ENCODE assay signal across 20 cellular contexts in the genomic region with DNA sequence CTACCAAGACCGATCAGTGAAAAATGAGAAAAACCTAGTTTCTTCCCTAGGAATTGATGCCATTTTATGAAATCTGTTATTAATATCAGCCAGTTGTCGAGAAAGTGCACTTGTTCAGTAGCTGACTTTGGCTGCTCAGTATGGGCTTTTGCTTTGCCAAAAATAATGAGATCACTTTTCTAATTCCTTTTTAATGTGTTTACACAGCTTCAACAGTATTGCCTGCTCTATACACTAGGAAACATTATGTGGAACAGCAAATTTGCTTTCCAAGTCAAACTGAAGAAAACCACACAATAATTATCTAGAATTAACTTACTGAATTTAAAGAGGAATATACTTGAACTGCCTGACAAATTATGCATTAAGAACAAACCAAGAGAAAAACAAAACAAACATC. TPM values are rescaled to one million over a fixed set of nuclear protein-coding genes. Genes with fewer than 3 reads are reported as not detected.
DNase-seq lines count a peak whose midpoint lies in the region; ATAC-seq, FAIRE-seq and TF ChIP-seq lines count a peak whose summit lies in the region.
"Had no signal": no experiment of that assay in that cellular context is flagged by ENCODE, and none has a peak within 500 bp of the region (broad histone marks: within the 10 kb centered on the region; RNA-seq: fewer than 3 reads in every experiment).

No MANE protein-coding gene starts in this region.

- H3F3A ChIP-seq in neural progenitor cell (ENCODE audit: low read depth), result no peaks in the 10 kb centered on the region

- 63 to 92% (median 69%) methylated on average over 2 of the region's 2 CpGs for WGBS in small intestine, 3 donors
- no CpG with 5 or more reads among the region's 2 CpGs for WGBS in trophoblast cell (ENCODE audit: extremely low coverage, insufficient coverage, insufficient read length)

- H3K9me3 Mint-ChIP-seq in neural progenitor cell, result no peaks in the 10 kb centered on the region
- H3K9me3 Mint-ChIP-seq: activated T-helper 1 cell treated with anti-CD3 and anti-CD28 coated beads, Interleukin-12 subunit alpha, Interleukin-12 subunit beta, Interleukin-2, Interleukin-4 antibody, amounts not matched to agents 30 ng/mL and 10 ng/mL and 1 ng/mL, durations not matched to agents 14 hours and 24 hours and 36 hours; central memory CD8-positive, alpha-beta T cell; neural crest cell had no signal

- no peak overlapping the region for H3K23ac ChIP-seq in trophoblast cell (ENCODE audit: low read length)

- peaks cover 8% of the 10 kb centered on the region for H3K36me3 Mint-ChIP-seq in neural progenitor cell
- H3K36me3 Mint-ChIP-seq: CD4-positive, CD25-positive, alpha-beta regulatory T cell had no signal

- H3K4me3 Mint-ChIP-seq in neural progenitor cell, result no peak overlapping the region
- H3K4me3 Mint-ChIP-seq: activated T-helper 1 cell treated with anti-CD3 and anti-CD28 coated beads, Interleukin-12 subunit alpha, Interleukin-12 subunit beta, Interleukin-2, Interleukin-4 antibody, amounts not matched to agents 30 ng/mL and 10 ng/mL and 1 ng/mL, durations not matched to agents 14 hours and 24 hours and 36 hours; CD4-positive, CD25-positive, alpha-beta regulatory T cell; central memory CD8-positive, alpha-beta T cell; neural crest cell; T-helper 17 cell had no signal

- no peak for ATAC-seq in HG03342 (IDR thresholded peaks at IDR 0.05; ENCODE audit: unreplicated experiment)
- ATAC-seq: A549, T-helper 17 cell had no signal

- H4K8ac ChIP-seq in trophoblast cell (ENCODE audit: low read depth, low read length), result no peak overlapping the region

- H3K9me3 ChIP-seq in neural progenitor cell (ENCODE audit: low read depth), result no peaks in the 10 kb centered on the region
- H3K9me3 ChIP-seq in small intestine (ENCODE audit: control insufficient read depth, low read depth), result no peaks in the 10 kb centered on the region
- no peaks in the 10 kb centered on the region for H3K9me3 ChIP-seq in trophoblast cell (ENCODE audit: insufficient read depth, low read depth, low read length)
- H3K9me3 ChIP-seq: A549, stomach had no signal

- no peaks in the 10 kb centered on the region for H3K27me3 ChIP-seq in neural progenitor cell
- H3K27me3 ChIP-seq in small intestine (ENCODE audit: control insufficient read depth in 2 of 2, insufficient read depth in 2 of 2, low read length in 2 of 2), result no peaks in the 10 kb centered on the region
- no peaks in the 10 kb centered on the region for H3K27me3 ChIP-seq in trophoblast cell (ENCODE audit: insufficient read depth, low read length)
- H3K27me3 ChIP-seq: stomach had no signal

- H3K36me3 ChIP-seq in neural progenitor cell (no peaks in the 10 kb centered on the region), small intestine (ENCODE audit: control insufficient read depth in 2 of 2, insufficient read depth in 2 of 2, low read length in 2 of 2) (no peaks in the 10 kb centered on the region), trophoblast cell (ENCODE audit: control insufficient read depth in 1 of 2, insufficient read depth in 2 of 2, low read length in 2 of 2) (no peaks in the 10 kb centered on the region)
- H3K36me3 ChIP-seq: stomach had no signal

- no peak overlapping the region for H2AFZ ChIP-seq in neural progenitor cell (replicated peaks)
- H2AFZ ChIP-seq in trophoblast cell (ENCODE audit: insufficient read depth, low read length, poor library complexity), result no peak overlapping the region

- no peak overlapping the region for H3K14ac ChIP-seq in trophoblast cell (ENCODE audit: low read length)

- H3K4me2 ChIP-seq in neural progenitor cell (no peak overlapping the region), trophoblast cell (ENCODE audit: low read length) (no peak overlapping the region)
- H3K4me2 ChIP-seq: A549 had no signal

- H3K27me3 Mint-ChIP-seq in neural progenitor cell (ENCODE audit: insufficient read depth, low read depth), result peaks cover 5% of the 10 kb centered on the region

- in situ Hi-C loops in astrocyte of the spinal cord (cut with HindIII; ENCODE audit: low sequenced_read_pairs), result no loop called here

- H4K12ac ChIP-seq in trophoblast cell (ENCODE audit: low read depth, low read length), result no peak overlapping the region

- no peak overlapping the region for H2BK12ac ChIP-seq in trophoblast cell (ENCODE audit: low read length)

- H4K20me1 ChIP-seq in neural progenitor cell (ENCODE audit: low read depth), result no peaks in the 10 kb centered on the region

- H3K27ac ChIP-seq in neural progenitor cell (no peak overlapping the region), small intestine (ENCODE audit: low read depth in 1 of 2, low read length in 1 of 2) (no peak overlapping the region), trophoblast cell (ENCODE audit: low read depth, low read length) (no peak overlapping the region)
- H3K27ac ChIP-seq: A549 had no signal

- H3K9ac ChIP-seq in neural progenitor cell (no peak overlapping the region), trophoblast cell (ENCODE audit: low read length) (no peak overlapping the region)

- no peaks in the 10 kb centered on the region for H3K79me2 ChIP-seq in neural progenitor cell (ENCODE audit: low read depth)
- H3K79me2 ChIP-seq in trophoblast cell (ENCODE audit: control insufficient read depth, insufficient read depth, low read length, poor library complexity), result no peaks in the 10 kb centered on the region

- H3K18ac ChIP-seq in trophoblast cell (ENCODE audit: low read length), result no peak overlapping the region

- no peak overlapping the region for H2BK120ac ChIP-seq in trophoblast cell (ENCODE audit: insufficient read depth, low read length, poor library complexity)

- no peak overlapping the region for H2AK5ac ChIP-seq in trophoblast cell (ENCODE audit: low read length)

- no peak overlapping the region for H4K91ac ChIP-seq in trophoblast cell (ENCODE audit: low read depth, low read length)

- H3K4ac ChIP-seq in trophoblast cell (ENCODE audit: low read depth, low read length), result no peak overlapping the region

- no peaks in the 10 kb centered on the region for H3K79me1 ChIP-seq in trophoblast cell (ENCODE audit: low read length)

- DNase-seq in NCI-H1417 (lab: John Stamatoyannopoulos, UW) (peak in 2 of 3 experiments; percentile 5 to 58), NCI-H1417 treated with DMSO at 0.1 percent for 48 hours (lab: John Stamatoyannopoulos, UW) (no peak), NCI-H2081 (lab: John Stamatoyannopoulos, UW) (peak; percentile 18 to 76), astrocyte of the spinal cord (ENCODE audit: low read depth, low spot score) (peak; percentile 22), neural progenitor cell (ENCODE audit: low spot score) (no peak), small intestine (no peak), trophoblast cell (no peak)
- DNase-seq: CD4-positive, CD25-positive, alpha-beta regulatory T cell; effector memory CD4-positive, alpha-beta T cell; foreskin fibroblast; NCI-H2171 treated with DMSO at 0.1 percent for 48 hours; right cardiac atrium; stomach; T-helper 17 cell had no signal

- peaks cover 17% of the 10 kb centered on the region for H3K4me1 ChIP-seq in neural progenitor cell
- H3K4me1 ChIP-seq in small intestine (ENCODE audit: control insufficient read depth in 2 of 2, insufficient read depth in 1 of 2, low read depth in 1 of 2, low read length in 1 of 2), result no peaks in the 10 kb centered on the region
- peaks cover 0 to 2% of the 10 kb centered on the region in 2 experiments for H3K4me1 ChIP-seq in trophoblast cell (ENCODE audit: control insufficient read depth in 1 of 2, insufficient read depth in 2 of 2, low read length in 2 of 2)
- H3K4me1 ChIP-seq: A549 had no signal

- H3K4me3 ChIP-seq in astrocyte of the spinal cord (ENCODE audit: low read depth, low read length) (no peak overlapping the region), neural progenitor cell (no peak overlapping the region), small intestine (ENCODE audit: low read depth in 1 of 2, low read length in 2 of 2) (no peak overlapping the region), trophoblast cell (ENCODE audit: low read depth, low read length) (no peak overlapping the region)
- H3K4me3 ChIP-seq: A549, stomach had no signal

- TF ChIP-seq CTCF in astrocyte of the spinal cord (IDR thresholded peaks at IDR 0.05; ENCODE audit: low read depth, low read length) (no peak), neural progenitor cell (IDR thresholded peaks at IDR 0.05) (no peak)

- no peak overlapping the region for H2BK5ac ChIP-seq in trophoblast cell (ENCODE audit: low read depth, low read length, poor library complexity)

- peak overlapping the region; percentile 12 for H3K27ac Mint-ChIP-seq in neural progenitor cell
- H3K27ac Mint-ChIP-seq: activated T-helper 1 cell treated with anti-CD3 and anti-CD28 coated beads, Interleukin-12 subunit alpha, Interleukin-12 subunit beta, Interleukin-2, Interleukin-4 antibody, amounts not matched to agents 30 ng/mL and 10 ng/mL and 1 ng/mL, durations not matched to agents 14 hours and 24 hours and 36 hours; CD4-positive, CD25-positive, alpha-beta regulatory T cell; T-helper 17 cell had no signal

- FAIRE-seq in small intestine (lab: Jason Lieb, UNC), result no peak
- FAIRE-seq: A549, urothelium cell line had no signal

- H3K4me1 Mint-ChIP-seq in neural progenitor cell, result peaks cover 10% of the 10 kb centered on the region
- H3K4me1 Mint-ChIP-seq: central memory CD8-positive, alpha-beta T cell; neural crest cell had no signal

RNA-seq across cellular contexts. Expression of a gene that starts 34.4 kb away (rescaled TPM):
- total RNA-seq in neural progenitor cell (ENCODE audit: low replicate concordance), result 21.2 and 42.1 TPM in 2 replicates
- polyA plus RNA-seq in small intestine, result 1 to 10 TPM in 1 of 3 donors, under 1 TPM in 1, not detected in 1; under 0.01 to 8.8 TPM
- polyA plus RNA-seq in trophoblast cell (2013), result 0.31 and 0.33 TPM in 2 replicates
- total RNA-seq: activated T-helper 1 cell treated with anti-CD3 and anti-CD28 coated beads, Interleukin-12 subunit alpha, Interleukin-12 subunit beta, Interleukin-2, Interleukin-4 antibody, amounts not matched to agents 30 ng/mL and 10 ng/mL and 1 ng/mL, durations not matched to agents 14 hours and 24 hours and 36 hours; CD4-positive, CD25-positive, alpha-beta regulatory T cell had no signal
- polyA plus RNA-seq: CD4-positive, CD25-positive, alpha-beta regulatory T cell had no signal

RNA-seq across cellular contexts. Expression of a gene that starts 53.2 kb away (rescaled TPM):
- total RNA-seq in neural progenitor cell (ENCODE audit: low replicate concordance), result 38.1 and 42.7 TPM in 2 replicates
- polyA plus RNA-seq in small intestine, result under 1 TPM in 1 of 3 donors, not detected in 2; 0.70 TPM
- polyA plus RNA-seq in trophoblast cell (2013), result 0.60 and 0.64 TPM in 2 replicates

Comparison
In these comparisons a context has a peak if more than half of its experiments do, and no peak if none do; other contexts are left out.
1. DNase-seq: peak in NCI-H1417 (2 of 3), NCI-H2081 (2 of 2) and astrocyte of the spinal cord (single experiment); none in NCI-H1417 treated with DMSO at 0.1 percent for 48 hours (single experiment), neural progenitor cell (single experiment), small intestine (single experiment) and trophoblast cell (0 of 2).